ENCODE assay signal across 23 cellular contexts in genomic region chr4:128290526-128290925, GRCh38. TPM values are rescaled to one million over a fixed set of nuclear protein-coding genes. Genes with fewer than 3 reads are reported as not detected.
A peak's percentile ranks its signal among the peaks of the same experiment; 100 is the strongest.
DNase-seq lines count a peak whose midpoint lies in the region; ATAC-seq and TF ChIP-seq lines count a peak whose summit lies in the region.
"Had no signal": no experiment of that assay in that cellular context is flagged by ENCODE, and none has a peak within 500 bp of the region (broad histone marks: within the 10 kb centered on the region; RNA-seq: fewer than 3 reads in every experiment).

No MANE protein-coding gene starts in this region.

- H3K27me3 ChIP-seq in CD8-positive, alpha-beta T cell (ENCODE audit: insufficient read depth, low read length) = no peaks in the 10 kb centered on the region
- H3K27me3 ChIP-seq in esophagus squamous epithelium = no peaks in the 10 kb centered on the region
- H3K27me3 ChIP-seq: SJCRH30 had no signal

- TF ChIP-seq POLR2A in esophagus squamous epithelium (IDR thresholded peaks at IDR 0.05) = no peak

- no peak overlapping the region for H3K4me3 ChIP-seq in CD8-positive, alpha-beta T cell (ENCODE audit: low read depth, low read length)
- H3K4me3 ChIP-seq in esophagus squamous epithelium = no peak overlapping the region
- H3K4me3 ChIP-seq: A549, SJCRH30 had no signal

- POLR2A ChIA-PET in CD8-positive, alpha-beta T cell (lab: Charles Lee) = no interaction called here

- no peak overlapping the region for H3K27ac ChIP-seq in CD8-positive, alpha-beta T cell (ENCODE audit: low read depth, low read length)
- H3K27ac ChIP-seq in esophagus squamous epithelium = no peak overlapping the region
- H3K27ac ChIP-seq: HL-60, SJCRH30 had no signal

- no peak for TF ChIP-seq CTCF in CD8-positive, alpha-beta T cell (IDR thresholded peaks at IDR 0.05)
- TF ChIP-seq CTCF in neural crest cell (conservative IDR thresholded peaks at IDR 0.05) (no peak), GM13977 (IDR thresholded peaks at IDR 0.05; ENCODE audit: extremely low read depth, insufficient read depth, missing control alignments) (no peak), esophagus squamous epithelium (IDR thresholded peaks at IDR 0.05) (no peak)

- peaks cover 28% of the 10 kb centered on the region for H3K4me1 Mint-ChIP-seq in CD8-positive, alpha-beta T cell (ENCODE audit: low read depth)
- H3K4me1 Mint-ChIP-seq in T-helper 17 cell = peaks cover 30% of the 10 kb centered on the region
- H3K4me1 Mint-ChIP-seq in immature natural killer cell = peaks cover 24 to 25% of the 10 kb centered on the region in 2 donors
- peaks cover 17% of the 10 kb centered on the region for H3K4me1 Mint-ChIP-seq in neural crest cell

- H3K27me3 Mint-ChIP-seq in CD8-positive, alpha-beta T cell (ENCODE audit: low read depth) = no peaks in the 10 kb centered on the region
- H3K27me3 Mint-ChIP-seq in T-helper 17 cell = no peaks in the 10 kb centered on the region
- peaks cover 12 to 28% (median 16%) of the 10 kb centered on the region in 3 donors for H3K27me3 Mint-ChIP-seq in immature natural killer cell (ENCODE audit: low read depth in 3 of 3)
- peaks cover 4% of the 10 kb centered on the region for H3K27me3 Mint-ChIP-seq in neural crest cell (ENCODE audit: low read depth)
- H3K27me3 Mint-ChIP-seq: IgD-negative memory B cell had no signal

- CTCF ChIA-PET in CD8-positive, alpha-beta T cell (lab: Charles Lee) = no interaction called here

- DNase-seq in CD8-positive, alpha-beta T cell = no peak
- DNase-seq in T-helper 17 cell (no peak), immature natural killer cell (no peak), neural crest cell (ENCODE audit: low read depth, low spot score) (no peak), NCI-H2081 treated with DMSO at 0.1 percent for 48 hours (lab: John Stamatoyannopoulos, UW) (no peak), GM13977 (ENCODE audit: low spot score) (no peak), esophagus squamous epithelium (lab: John Stamatoyannopoulos, UW) (no peak)
- DNase-seq: C1 segment of cervical spinal cord, GOT3, HCEC 1CT, NCI-H1048, NCI-H1417 treated with DMSO at 0.1 percent for 48 hours, NCI-H1694 treated with DMSO at 0.1 percent for 48 hours, NCI-H2081, NCI-H524 treated with DMSO at 0.1 percent for 48 hours, NCI-H774, PC-3, SJCRH30 had no signal

- no peaks in the 10 kb centered on the region for H3K36me3 ChIP-seq in CD8-positive, alpha-beta T cell (ENCODE audit: insufficient read depth, low read length)
- no peaks in the 10 kb centered on the region for H3K36me3 ChIP-seq in esophagus squamous epithelium

- no peaks in the 10 kb centered on the region for H3K9me3 ChIP-seq in CD8-positive, alpha-beta T cell (ENCODE audit: low read length)
- H3K9me3 ChIP-seq in T-helper 17 cell (ENCODE audit: control insufficient read depth, low read length, poor library complexity, severe bottlenecking) = no peaks in the 10 kb centered on the region
- no peaks in the 10 kb centered on the region for H3K9me3 ChIP-seq in esophagus squamous epithelium
- H3K9me3 ChIP-seq: A549, SJCRH30 had no signal

- peaks cover 13% of the 10 kb centered on the region for H3K36me3 Mint-ChIP-seq in CD8-positive, alpha-beta T cell
- peaks cover 3% of the 10 kb centered on the region for H3K36me3 Mint-ChIP-seq in T-helper 17 cell (ENCODE audit: low read depth)
- H3K36me3 Mint-ChIP-seq in immature natural killer cell = no peaks in the 10 kb centered on the region
- no peaks in the 10 kb centered on the region for H3K36me3 Mint-ChIP-seq in neural crest cell (ENCODE audit: low read depth)

- no peak overlapping the region for H3K4me3 Mint-ChIP-seq in CD8-positive, alpha-beta T cell
- H3K4me3 Mint-ChIP-seq in T-helper 17 cell = no peak overlapping the region
- no peak overlapping the region for H3K4me3 Mint-ChIP-seq in immature natural killer cell
- H3K4me3 Mint-ChIP-seq in neural crest cell = peak overlapping the region; percentile 21

- H3K9me3 Mint-ChIP-seq in CD8-positive, alpha-beta T cell = no peaks in the 10 kb centered on the region
- no peaks in the 10 kb centered on the region for H3K9me3 Mint-ChIP-seq in immature natural killer cell
- H3K9me3 Mint-ChIP-seq in neural crest cell = no peaks in the 10 kb centered on the region
- H3K9me3 Mint-ChIP-seq: IgD-negative memory B cell had no signal

- WGBS in esophagus squamous epithelium, 2 donors = 85 to 91% methylated on average over 3 of the region's 3 CpGs

- in situ Hi-C loops in GM13977 (cut with MboI; ENCODE audit: low pct_unique_long_range_greater_than_20kb, low sequenced_read_pairs, unreplicated experiment) = no loop called here

- peak overlapping the region; percentile 23 for H3K27ac Mint-ChIP-seq in CD8-positive, alpha-beta T cell
- peak overlapping the region; percentile 17 for H3K27ac Mint-ChIP-seq in T-helper 17 cell
- peak overlapping the region in 4 of 6 donors; percentile 58 to 96 (median 84) for H3K27ac Mint-ChIP-seq in immature natural killer cell
- no peak overlapping the region for H3K27ac Mint-ChIP-seq in neural crest cell (ENCODE audit: unreplicated experiment)

- intact Hi-C loops in CD8-positive, alpha-beta T cell (cut with DNase I, micrococcal nuclease) = no loop called here
- intact Hi-C loops in esophagus squamous epithelium (cut with DNase I) = no loop called here

- no peak for ATAC-seq in CD8-positive, alpha-beta T cell
- no peak for ATAC-seq in T-helper 17 cell
- ATAC-seq: A549, PC-3, Right ventricle myocardium inferior, SK-N-SH treated with all-trans-retinoic acid at 6 μM for 48 hours had no signal

- H3K4me1 ChIP-seq in CD8-positive, alpha-beta T cell (ENCODE audit: insufficient read depth, low read length) = peaks cover 16% of the 10 kb centered on the region
- peaks cover 0 to 35% (median 5%) of the 10 kb centered on the region in 3 donors for H3K4me1 ChIP-seq in esophagus squamous epithelium

RNA-seq across cellular contexts. Expression of gene PGRMC2, which starts 2.9 kb away (rescaled TPM):
- total RNA-seq in CD8-positive, alpha-beta T cell = 100 to 1,000 TPM; 167 to 183 TPM
- 10 to 100 TPM; 32.4 to 39.3 TPM for total RNA-seq in T-helper 17 cell
- polyA plus RNA-seq in immature natural killer cell = 10 to 100 TPM; 11.9 to 17.6 (median 13.6) TPM
- total RNA-seq in neural crest cell = 50.0 and 51.2 TPM in 2 replicates
- total RNA-seq in esophagus squamous epithelium = 10 to 100 TPM; 13.6 to 39.3 (median 23.0) TPM
